9 cellular contexts compared by ENCODE assay signal in the genomic region with DNA sequence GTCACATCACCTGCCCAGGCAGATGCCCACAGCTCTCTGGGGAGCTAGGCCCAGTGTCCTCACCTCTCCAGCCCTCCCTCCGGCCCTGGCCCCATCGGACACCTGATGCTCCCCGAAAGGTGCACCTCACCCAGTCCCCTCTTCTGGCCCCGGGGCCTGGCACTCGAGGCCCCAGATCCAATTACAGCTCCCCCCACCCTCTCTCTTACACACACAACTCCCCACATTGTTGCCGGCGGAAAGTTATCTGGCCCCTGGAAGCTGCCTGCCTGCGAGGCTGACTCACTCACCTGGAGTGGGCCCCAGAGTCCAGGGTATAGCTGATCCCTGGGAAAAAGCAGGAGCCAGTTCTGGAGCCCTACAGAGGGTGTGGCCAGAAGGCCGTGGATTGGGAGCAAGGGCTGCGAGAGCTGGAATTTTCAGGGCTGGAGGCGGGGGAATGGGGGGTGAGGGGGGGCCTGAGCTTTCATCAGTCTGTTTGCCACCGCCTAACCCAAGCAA. TPM values are rescaled to one million over a fixed set of nuclear protein-coding genes. Genes with fewer than 3 reads are reported as not detected.
DNase-seq lines count a peak whose midpoint lies in the region; ATAC-seq and TF ChIP-seq lines count a peak whose summit lies in the region.
"Had no signal": no experiment of that assay in that cellular context is flagged by ENCODE, and none has a peak within 500 bp of the region (broad histone marks: within the 10 kb centered on the region; RNA-seq: fewer than 3 reads in every experiment).

No MANE protein-coding gene starts in this region.

- no peak overlapping the region for H3K4me3 ChIP-seq in fibroblast of the aortic adventitia (ENCODE audit: low read depth, low read length)

- DNase-seq in left cardiac atrium (no peak), Right ventricle myocardium superior (no peak), fibroblast of the aortic adventitia (ENCODE audit: low read depth) (peak; percentile 46), Kasumi-1 (lab: John Stamatoyannopoulos, UW) (no peak)
- DNase-seq: central memory CD4-positive, alpha-beta T cell; left colon; NCI-H2171 treated with DMSO at 0.1 percent for 48 hours had no signal

- intact Hi-C loops in left cardiac atrium (cut with DNase I) (no loop called here), Right ventricle myocardium superior (cut with DNase I) (loop anchor here (5.0 kb wide), 1 partner anchor 64 kb away; no protein-coding TSS in a partner anchor)

- no peak for TF ChIP-seq CTCF in fibroblast of the aortic adventitia (IDR thresholded peaks at IDR 0.05; ENCODE audit: insufficient read depth, low read length)

- ATAC-seq in left cardiac atrium (peak; percentile 9 to 58), Right ventricle myocardium superior (ENCODE audit: poor library complexity) (no peak), GM18907 (IDR thresholded peaks at IDR 0.05; ENCODE audit: unreplicated experiment) (no peak), HG03159 (IDR thresholded peaks at IDR 0.05; ENCODE audit: unreplicated experiment) (no peak)
- ATAC-seq: left colon had no signal

RNA-seq across cellular contexts. Expression of a gene that starts 1.1 kb away (rescaled TPM):
- total RNA-seq in left cardiac atrium (1 to 10 TPM; 3.9 to 7.9 TPM), Right ventricle myocardium superior (2.3 TPM), fibroblast of the aortic adventitia (ENCODE audit: low replicate concordance) (2.0 and 3.9 TPM in 2 replicates)

RNA-seq across cellular contexts. Expression of a gene that starts 1.5 kb away (rescaled TPM):
- total RNA-seq in left cardiac atrium (10 to 100 TPM; 18.7 to 22.3 TPM), Right ventricle myocardium superior (15.6 TPM), fibroblast of the aortic adventitia (ENCODE audit: low replicate concordance) (8.1 and 16.0 TPM in 2 replicates)

RNA-seq across cellular contexts. Expression of a gene that starts 10.8 kb away (rescaled TPM):
- total RNA-seq in left cardiac atrium (1 to 10 TPM; 6.1 to 7.4 TPM), Right ventricle myocardium superior (11.6 TPM), fibroblast of the aortic adventitia (ENCODE audit: low replicate concordance) (3.4 and 4.5 TPM in 2 replicates)

RNA-seq across cellular contexts. Expression of a gene that starts 27.8 kb away (rescaled TPM):
- total RNA-seq in left cardiac atrium, result 10 to 100 TPM; 20.0 to 24.0 TPM
- total RNA-seq in Right ventricle myocardium superior, result 15.8 TPM
- total RNA-seq in fibroblast of the aortic adventitia (ENCODE audit: low replicate concordance), result 17.6 and 33.1 TPM in 2 replicates

RNA-seq across cellular contexts. Expression of a gene that starts 38.4 kb away (rescaled TPM):
- total RNA-seq in left cardiac atrium (under 1 TPM in 1 of 2 donors, not detected in 1; 0.06 TPM), Right ventricle myocardium superior (0.05 TPM), fibroblast of the aortic adventitia (ENCODE audit: low replicate concordance) (2.4 TPM in 1 of 2 replicates, not detected in the other)

Comparison
In these comparisons a context has a peak if more than half of its experiments do, and no peak if none do; other contexts are left out.
1. ATAC-seq: peak in left cardiac atrium (2 of 2); none in Right ventricle myocardium superior (single experiment), GM18907 (single experiment) and HG03159 (single experiment).